In genomic region chr9:136533775-136534157, GRCh38 we compare ENCODE assay signal across 9 cellular contexts. TPM values are rescaled to one million over a fixed set of nuclear protein-coding genes. Genes with fewer than 3 reads are reported as not detected.
DNase-seq lines count a peak whose midpoint lies in the region; ATAC-seq, FAIRE-seq and TF ChIP-seq lines count a peak whose summit lies in the region.
"Had no signal": no experiment of that assay in that cellular context is flagged by ENCODE, and none has a peak within 500 bp of the region (broad histone marks: within the 10 kb centered on the region; RNA-seq: fewer than 3 reads in every experiment).

No MANE protein-coding gene starts in this region.

- no peaks in the 10 kb centered on the region for H3K9me3 Mint-ChIP-seq in activated naive CD8-positive, alpha-beta T cell treated with anti-CD3 and anti-CD28 coated beads, Interleukin-2, amount 50 U/mL, for 24 hours

- no peak overlapping the region for H2BK120ac ChIP-seq in mesenchymal stem cell (ENCODE audit: low read depth, low read length)

- H4K91ac ChIP-seq in mesenchymal stem cell (ENCODE audit: low read length) = no peak overlapping the region

- no peak overlapping the region for H2BK12ac ChIP-seq in mesenchymal stem cell (ENCODE audit: low read length in 2 of 2)

- H3K79me2 ChIP-seq in MM.1S (ENCODE audit: low read length) = peaks cover 92% of the 10 kb centered on the region

- H4K8ac ChIP-seq in mesenchymal stem cell (ENCODE audit: low read length) = no peak overlapping the region

- H3K9ac ChIP-seq in mesenchymal stem cell (ENCODE audit: low read length) (no peak overlapping the region), MM.1S (ENCODE audit: low read length) (no peak overlapping the region)

- H3K23ac ChIP-seq in mesenchymal stem cell (ENCODE audit: low read length in 2 of 2) = no peak overlapping the region

- no peak overlapping the region for H3K4ac ChIP-seq in mesenchymal stem cell (ENCODE audit: low read depth in 1 of 2, low read length in 2 of 2)

- H3K27me3 ChIP-seq in pancreas = no peaks in the 10 kb centered on the region
- H3K27me3 ChIP-seq in vagina = no peaks in the 10 kb centered on the region
- no peaks in the 10 kb centered on the region for H3K27me3 ChIP-seq in mesenchymal stem cell (ENCODE audit: control insufficient read depth in 1 of 2, insufficient read depth in 1 of 2, low read length in 2 of 2)
- no peaks in the 10 kb centered on the region for H3K27me3 ChIP-seq in MM.1S (replicated peaks; ENCODE audit: insufficient read depth, low read length)

- no peaks in the 10 kb centered on the region for H3K27me3 Mint-ChIP-seq in activated naive CD8-positive, alpha-beta T cell treated with anti-CD3 and anti-CD28 coated beads, Interleukin-2, amount 50 U/mL, for 24 hours

- no peaks in the 10 kb centered on the region for H3K9me2 ChIP-seq in MM.1S (replicated peaks; ENCODE audit: insufficient read depth, low read length)

- H3K4me1 Mint-ChIP-seq in activated naive CD8-positive, alpha-beta T cell treated with anti-CD3 and anti-CD28 coated beads, Interleukin-2, amount 50 U/mL, for 24 hours = peaks cover 64% of the 10 kb centered on the region

- H3K36me3 ChIP-seq in pancreas = peaks cover 0 to 9% (median 0%) of the 10 kb centered on the region in 3 donors
- no peaks in the 10 kb centered on the region for H3K36me3 ChIP-seq in vagina
- peaks cover 0 to 88% of the 10 kb centered on the region in 2 experiments for H3K36me3 ChIP-seq in mesenchymal stem cell (ENCODE audit: control insufficient read depth in 1 of 2, insufficient read depth in 2 of 2, low read depth in 1 of 2, low read length in 2 of 2)
- no peaks in the 10 kb centered on the region for H3K36me3 ChIP-seq in MM.1S (replicated peaks; ENCODE audit: insufficient read depth, low read length)

- H3K27ac ChIP-seq in pancreas (peak overlapping the region in 1 of 4 donors; percentile 41), vagina (peak overlapping the region; percentile 69), mesenchymal stem cell (ENCODE audit: low read length, poor library complexity, severe bottlenecking) (no peak overlapping the region), MM.1S (ENCODE audit: low read length) (no peak overlapping the region)
- H3K27ac ChIP-seq: 22Rv1 had no signal

- intact Hi-C loops in pancreas (cut with DNase I) (no loop called here), vagina (cut with DNase I) (no loop called here)

- no peak overlapping the region for H2AK5ac ChIP-seq in mesenchymal stem cell (ENCODE audit: low read length, severe bottlenecking)

- H3K4me2 ChIP-seq in mesenchymal stem cell (ENCODE audit: low read length, poor library complexity, severe bottlenecking) (no peak overlapping the region), MM.1S (ENCODE audit: low read depth, low read length) (no peak overlapping the region)

- H3K14ac ChIP-seq in mesenchymal stem cell (ENCODE audit: low read length in 2 of 2) = no peak overlapping the region

- FAIRE-seq in pancreas (lab: Jason Lieb, UNC) = no peak

- 81 to 86% methylated on average over 20 to 22 of the region's 22 CpGs for WGBS in pancreas, 2 donors
- WGBS in mesenchymal stem cell = 90% methylated on average over 22 of the region's 22 CpGs

- TF ChIP-seq CTCF in pancreas (IDR thresholded peaks at IDR 0.05) (no peak), vagina (IDR thresholded peaks at IDR 0.05) (no peak), MM.1S (IDR thresholded peaks at IDR 0.05; ENCODE audit: low read length) (no peak)

- peaks cover 9% of the 10 kb centered on the region for H3F3A ChIP-seq in MM.1S (ENCODE audit: insufficient read depth, low read length)

- peaks cover 10% of the 10 kb centered on the region for H3K36me3 Mint-ChIP-seq in activated naive CD8-positive, alpha-beta T cell treated with anti-CD3 and anti-CD28 coated beads, Interleukin-2, amount 50 U/mL, for 24 hours (ENCODE audit: low read depth)

- peak overlapping the region; percentile 90 for H3K27ac Mint-ChIP-seq in activated naive CD8-positive, alpha-beta T cell treated with anti-CD3 and anti-CD28 coated beads, Interleukin-2, amount 50 U/mL, for 24 hours

- TF ChIP-seq POLR2A in vagina (IDR thresholded peaks at IDR 0.05) = no peak

- no peak overlapping the region for H3K4me3 ChIP-seq in pancreas
- no peak overlapping the region for H3K4me3 ChIP-seq in vagina
- H3K4me3 ChIP-seq in mesenchymal stem cell (ENCODE audit: insufficient read depth in 1 of 2, low read depth in 1 of 2, low read length in 2 of 2) = no peak overlapping the region
- H3K4me3 ChIP-seq in MM.1S (ENCODE audit: low read length) = no peak overlapping the region

- H2AFZ ChIP-seq in mesenchymal stem cell (ENCODE audit: low read depth, low read length) (no peak overlapping the region), MM.1S (ENCODE audit: low read length) (no peak overlapping the region)

- H3K79me1 ChIP-seq in mesenchymal stem cell (replicated peaks; ENCODE audit: low read length, poor library complexity, severe bottlenecking) = peaks cover 71% of the 10 kb centered on the region

- peak overlapping the region; percentile 57 for H3K4me3 Mint-ChIP-seq in activated naive CD8-positive, alpha-beta T cell treated with anti-CD3 and anti-CD28 coated beads, Interleukin-2, amount 50 U/mL, for 24 hours

- H3K18ac ChIP-seq in mesenchymal stem cell (ENCODE audit: low read depth in 1 of 2, low read length in 2 of 2) = no peak overlapping the region

- H3K9me3 ChIP-seq in pancreas (no peaks in the 10 kb centered on the region), vagina (no peaks in the 10 kb centered on the region), mesenchymal stem cell (ENCODE audit: control insufficient read depth, low read length) (no peaks in the 10 kb centered on the region), MM.1S (replicated peaks; ENCODE audit: insufficient read depth, low read length) (no peaks in the 10 kb centered on the region)

- H3K4me1 ChIP-seq in pancreas (peaks cover 0 to 14% (median 2%) of the 10 kb centered on the region in 3 donors), vagina (peaks cover 94% of the 10 kb centered on the region), mesenchymal stem cell (ENCODE audit: control insufficient read depth, insufficient read depth, low read depth, low read length) (peaks cover 41% of the 10 kb centered on the region), MM.1S (ENCODE audit: low read length) (peaks cover 18% of the 10 kb centered on the region)

- H4K20me1 ChIP-seq in MM.1S (ENCODE audit: insufficient read depth, low read length) = no peaks in the 10 kb centered on the region

- peak; percentile 76 for ATAC-seq in activated naive CD8-positive, alpha-beta T cell treated with anti-CD3 and anti-CD28 coated beads, Interleukin-2, amount 50 U/mL, for 24 hours
- peak in 3 of 4 donors; percentile 10 to 39 (median 14) for ATAC-seq in pancreas

- peak; percentile 50 for DNase-seq in DMS53 (lab: John Stamatoyannopoulos, UW)
- DNase-seq in DMS53 treated with DMSO at 0.1 percent for 48 hours (lab: John Stamatoyannopoulos, UW; ENCODE audit: unreplicated experiment) = no peak
- peak; percentile 83 for DNase-seq in activated naive CD8-positive, alpha-beta T cell treated with anti-CD3 and anti-CD28 coated beads, Interleukin-2, amount 50 U/mL, for 24 hours
- DNase-seq in pancreas = no peak
- DNase-seq in vagina (ENCODE audit: extremely low spot score in 2 of 2) = no peak
- no peak for DNase-seq in mesenchymal stem cell
- DNase-seq in NCI-H82 (lab: John Stamatoyannopoulos, UW) = no peak
- DNase-seq in MM.1S = no peak

- H2BK5ac ChIP-seq in mesenchymal stem cell (ENCODE audit: low read depth, low read length, poor library complexity, severe bottlenecking) = no peak overlapping the region

- H2BK15ac ChIP-seq in mesenchymal stem cell (ENCODE audit: low read depth, poor library complexity, severe bottlenecking) = no peak overlapping the region

RNA-seq across cellular contexts. Expression of gene NOTCH1, which starts 12.1 kb away (rescaled TPM):
- 10 to 100 TPM; 19.6 to 39.8 (median 25.6) TPM for total RNA-seq in pancreas
- 10 to 100 TPM in 1 of 2 donors, 1 to 10 TPM in 1; 9.3 to 20.1 TPM for polyA plus RNA-seq in pancreas
- total RNA-seq in vagina = 67.0 TPM
- 15.4 TPM for polyA plus RNA-seq in mesenchymal stem cell (2013, experiment 1 of 2)
- polyA plus RNA-seq in mesenchymal stem cell (2013, experiment 2 of 2) = 13.5 TPM

RNA-seq across cellular contexts. Expression of gene SEC16A, which starts 50.9 kb away (rescaled TPM):
- total RNA-seq in pancreas (10 to 100 TPM; 32.1 to 46.6 (median 39.5) TPM), vagina (52.3 TPM)
- polyA plus RNA-seq in pancreas = 10 to 100 TPM; 49.7 to 66.9 TPM
- polyA plus RNA-seq in mesenchymal stem cell (2013, experiment 1 of 2) = 38.4 TPM
- polyA plus RNA-seq in mesenchymal stem cell (2013, experiment 2 of 2) = 36.6 TPM

Comparison
In these comparisons a context has a peak if more than half of its experiments do, and no peak if none do; other contexts are left out.
1. DNase-seq: peak in DMS53 (single experiment) and activated naive CD8-positive, alpha-beta T cell treated with anti-CD3 and anti-CD28 coated beads, Interleukin-2, amount 50 U/mL, for 24 hours (single experiment); none in DMS53 treated with DMSO at 0.1 percent for 48 hours (single experiment), pancreas (0 of 6), vagina (0 of 2), mesenchymal stem cell (single experiment), NCI-H82 (single experiment) and MM.1S (single experiment).